Comparison of ENCODE assay signal across 8 cellular contexts in genomic region chr16:3610698-3611144, GRCh38. TPM values are rescaled to one million over a fixed set of nuclear protein-coding genes. Genes with fewer than 3 reads are reported as not detected.
DNase-seq lines count a peak whose midpoint lies in the region; ATAC-seq and TF ChIP-seq lines count a peak whose summit lies in the region.

No MANE protein-coding gene starts in this region.

- H4K20me1 ChIP-seq in SK-N-SH (ENCODE audit: insufficient read depth) = no peaks in the 10 kb centered on the region

- 11% methylated on average over 8 of the region's 10 CpGs for WGBS in SK-N-SH (ENCODE audit: low lambda C conversion rate)
- 5 to 9% methylated on average over 6 to 10 of the region's 10 CpGs for WGBS in esophagus squamous epithelium, 2 donors
- WGBS in ovary, 3 donors = 2 to 3% (median 2%) methylated on average over 10 of the region's 10 CpGs

- H3K4me2 ChIP-seq in SK-N-SH = peak overlapping the region; percentile 88

- POLR2A ChIA-PET in SK-N-SH (lab: Yijun Ruan, JAX) = no interaction called here

- no peak for TF ChIP-seq CTCF in SK-N-SH (IDR thresholded peaks at IDR 0.05)
- no peak for TF ChIP-seq CTCF in RWPE2 (IDR thresholded peaks at IDR 0.05; ENCODE audit: poor library complexity, severe bottlenecking)
- TF ChIP-seq CTCF in esophagus squamous epithelium (IDR thresholded peaks at IDR 0.05) = no peak
- TF ChIP-seq CTCF in ovary (IDR thresholded peaks at IDR 0.05) = no peak

- ATAC-seq in SK-N-SH treated with all-trans-retinoic acid at 6 μM for 48 hours (no peak), RWPE2 (ENCODE audit: low read depth) (no peak; the same call in none of the 3 replicates), HG02973 (IDR thresholded peaks at IDR 0.05; ENCODE audit: unreplicated experiment) (no peak)

- peak overlapping the region; percentile 63 to 83; a peak in 3 of 4 replicates for H3K27ac ChIP-seq in SK-N-SH (ENCODE audit: low read depth in 2 of 2, low read length in 1 of 2)
- H3K27ac ChIP-seq in RWPE2 (ENCODE audit: poor library complexity, severe bottlenecking) = peak overlapping the region; percentile 46
- peak overlapping the region; percentile 87 to 92 (median 90) for H3K27ac ChIP-seq in esophagus squamous epithelium
- H3K27ac ChIP-seq in ovary = no peak overlapping the region

- H3K9ac ChIP-seq in SK-N-SH = peak overlapping the region; percentile 86

- TF ChIP-seq EP300 in SK-N-SH (IDR thresholded peaks at IDR 0.05; ENCODE audit: borderline replicate concordance in 1 of 2, low read depth in 1 of 2, low read length in 1 of 2) (no peak), ovary (IDR thresholded peaks at IDR 0.05) (no peak)

- no peaks in the 10 kb centered on the region for H3F3A ChIP-seq in SK-N-SH (replicated peaks; ENCODE audit: insufficient read depth)

- TF ChIP-seq POLR2A in esophagus squamous epithelium (IDR thresholded peaks at IDR 0.05) (no peak), ovary (IDR thresholded peaks at IDR 0.05) (no peak)

- H3K27me3 ChIP-seq in SK-N-SH (ENCODE audit: insufficient read depth) = no peaks in the 10 kb centered on the region
- H3K27me3 ChIP-seq in RWPE2 (ENCODE audit: insufficient read depth, poor library complexity, severe bottlenecking) = no peaks in the 10 kb centered on the region
- H3K27me3 ChIP-seq in esophagus squamous epithelium = no peaks in the 10 kb centered on the region
- H3K27me3 ChIP-seq in ovary = no peaks in the 10 kb centered on the region

- H3K9me3 ChIP-seq in SK-N-SH (no peaks in the 10 kb centered on the region), RWPE2 (ENCODE audit: severe bottlenecking) (no peaks in the 10 kb centered on the region), esophagus squamous epithelium (no peaks in the 10 kb centered on the region), ovary (no peaks in the 10 kb centered on the region)

- H3K36me3 ChIP-seq in SK-N-SH (replicated peaks in 1 of 2; ENCODE audit: control insufficient read depth in 1 of 2, insufficient read depth in 2 of 2, low read length in 1 of 2) = peaks cover 7 to 8% of the 10 kb centered on the region in 2 experiments
- peaks cover 6% of the 10 kb centered on the region for H3K36me3 ChIP-seq in RWPE2 (ENCODE audit: low read depth)
- H3K36me3 ChIP-seq in esophagus squamous epithelium = peaks cover 0 to 13% (median 0%) of the 10 kb centered on the region in 3 donors
- H3K36me3 ChIP-seq in ovary = no peaks in the 10 kb centered on the region

- H3K79me2 ChIP-seq in SK-N-SH (ENCODE audit: insufficient read depth) = peaks cover 51% of the 10 kb centered on the region

- TF ChIP-seq RAD21 in SK-N-SH (IDR thresholded peaks at IDR 0.05; ENCODE audit: low read length) = no peak

- H3K4me1 ChIP-seq in SK-N-SH (ENCODE audit: control insufficient read depth in 1 of 2, insufficient read depth in 2 of 2, low read depth in 1 of 2, low read length in 1 of 2) = peaks cover 10 to 12% of the 10 kb centered on the region in 2 experiments
- H3K4me1 ChIP-seq in RWPE2 (ENCODE audit: insufficient read depth, poor library complexity, severe bottlenecking) = peaks cover 7% of the 10 kb centered on the region
- H3K4me1 ChIP-seq in esophagus squamous epithelium = peaks cover 0 to 35% (median 17%) of the 10 kb centered on the region in 3 donors
- H3K4me1 ChIP-seq in ovary (ENCODE audit: insufficient read depth) = peaks cover 2% of the 10 kb centered on the region

- CTCF ChIA-PET in SK-N-SH (lab: Yijun Ruan, JAX) = no interaction called here

- H3K4me3 ChIP-seq in SK-N-SH (ENCODE audit: low read depth in 2 of 2, low read length in 1 of 2) (peak overlapping the region; percentile 71 to 98), RWPE2 (ENCODE audit: severe bottlenecking) (peak overlapping the region; percentile 97), esophagus squamous epithelium (peak overlapping the region; percentile 79 to 99 (median 98)), ovary (peak overlapping the region; percentile 73)

- DNase-seq in SK-N-SH = no peak
- DNase-seq in RWPE2 (ENCODE audit: low spot score) = no peak
- no peak for DNase-seq in esophagus squamous epithelium (lab: John Stamatoyannopoulos, UW)
- DNase-seq in ovary = no peak
- no peak for DNase-seq in stimulated activated CD4-positive, alpha-beta T cell treated with anti-CD3 and anti-CD28 coated beads, Interleukin-4, amount 100 ng/mL, for 4 hours
- no peak for DNase-seq in CD1c-positive myeloid dendritic cell (ENCODE audit: extremely low spot score)

- intact Hi-C loops in esophagus squamous epithelium (cut with DNase I) = no loop called here
- intact Hi-C loops in ovary (cut with DNase I) = no loop called here

- peak overlapping the region; percentile 96 for H2AFZ ChIP-seq in SK-N-SH (ENCODE audit: low read depth)

- H3K9me2 ChIP-seq in SK-N-SH = no peaks in the 10 kb centered on the region

TF ChIP-seq in SK-N-SH, 30 proteins besides CTCF, POLR2A, EP300 and RAD21:
- no peak for TF ChIP-seq SMC3 (IDR thresholded peaks at IDR 0.05; ENCODE audit: low read depth, low read length)
- no peak for TF ChIP-seq FOSL2 (IDR thresholded peaks at IDR 0.05; ENCODE audit: borderline replicate concordance, low read depth)
- TF ChIP-seq MAX (IDR thresholded peaks at IDR 0.05; ENCODE audit: low read depth) = no peak
- no peak for TF ChIP-seq GATA2 (CRISPR knock-in tag; IDR thresholded peaks at IDR 0.05)
- no peak for TF ChIP-seq PBX3 (IDR thresholded peaks at IDR 0.05)

TF ChIP-seq in SK-N-SH treated with all-trans-retinoic acid at 6 μM for 48 hours, 23 proteins besides CTCF, POLR2A, EP300 and RAD21:
- TF ChIP-seq ZC3H10 (CRISPR knock-in tag; IDR thresholded peaks at IDR 0.05) (no peak), CREB5 (CRISPR knock-in tag; IDR thresholded peaks at IDR 0.05; ENCODE audit: low read depth) (no peak), TCF4 (CRISPR knock-in tag; IDR thresholded peaks at IDR 0.05; ENCODE audit: borderline replicate concordance) (no peak)
TF ChIP-seq in SK-N-SH treated with all-trans-retinoic acid at 6 μM for 48 hours: peak in this region for 0.

RNA-seq across cellular contexts. Expression of gene SLX4, which starts 0.7 kb away (rescaled TPM):
- polyA plus RNA-seq in SK-N-SH (2012; rRNA removed) (1.9 and 2.1 TPM in 2 replicates), ovary (1 to 10 TPM; 1.7 to 2.7 TPM)
- 0.72 and 0.84 TPM in 2 replicates for polyA plus RNA-seq in SK-N-SH (2012; cell fraction: cytosol; rRNA removed)
- polyA plus RNA-seq in SK-N-SH (2012; cell fraction: nucleus; rRNA removed) = 8.1 and 10.3 TPM in 2 replicates
- total RNA-seq in esophagus squamous epithelium (1 to 10 TPM; 3.1 to 5.6 (median 3.9) TPM), ovary (1 to 10 TPM; 2.3 to 4.9 (median 3.3) TPM)

RNA-seq across cellular contexts. Expression of gene NLRC3, which starts 33.5 kb away (rescaled TPM):
- polyA plus RNA-seq in SK-N-SH (2012; rRNA removed) (not detected in 2 replicates), ovary (under 1 TPM; 0.17 to 0.77 TPM)
- polyA plus RNA-seq in SK-N-SH (2012; cell fraction: cytosol; rRNA removed) = under 0.01 TPM in 1 of 2 replicates, not detected in the other
- polyA plus RNA-seq in SK-N-SH (2012; cell fraction: nucleus; rRNA removed) = 0.02 TPM in 1 of 2 replicates, not detected in the other
- total RNA-seq in esophagus squamous epithelium (1 to 10 TPM in 3 of 4 donors, under 1 TPM in 1; 0.70 to 4.0 (median 1.8) TPM), ovary (1 to 10 TPM in 1 of 7 donors, under 1 TPM in 6; 0.10 to 1.3 (median 0.23) TPM)

RNA-seq across cellular contexts. Expression of gene DNASE1, which starts 43.8 kb away (rescaled TPM):
- polyA plus RNA-seq in SK-N-SH (2012; rRNA removed) (19.8 and 27.2 TPM in 2 replicates), ovary (1 to 10 TPM; 5.8 to 7.5 TPM)
- 6.1 and 11.9 TPM in 2 replicates for polyA plus RNA-seq in SK-N-SH (2012; cell fraction: cytosol; rRNA removed)
- 77.3 and 82.8 TPM in 2 replicates for polyA plus RNA-seq in SK-N-SH (2012; cell fraction: nucleus; rRNA removed)
- total RNA-seq in esophagus squamous epithelium (10 to 100 TPM in 2 of 4 donors, 1 to 10 TPM in 2; 5.7 to 13.4 (median 9.9) TPM), ovary (10 to 100 TPM; 10.9 to 17.0 (median 13.4) TPM)

Comparison
In these comparisons a context has a peak if more than half of its experiments do, and no peak if none do; other contexts are left out.
1. H3K27ac ChIP-seq: peak in SK-N-SH (2 of 2), RWPE2 (single experiment) and esophagus squamous epithelium (4 of 4); none in ovary (0 of 2).
2. Peak in every context shown above with its lines, with median percentiles within 50 percentile points of each other: H3K4me3 ChIP-seq.